ENCODE assay signal across 15 cellular contexts in genomic region chr6:167168296-167168695, GRCh38. TPM values are rescaled to one million over a fixed set of nuclear protein-coding genes. Genes with fewer than 3 reads are reported as not detected.
DNase-seq lines count a peak whose midpoint lies in the region; ATAC-seq, FAIRE-seq and TF ChIP-seq lines count a peak whose summit lies in the region.
"Not testable (repeated sequence)": the region's sequence is repeated elsewhere in the genome, so short reads cannot be mapped to it uniquely, and the experiment has no call there.
"Had no signal": no experiment of that assay in that cellular context is flagged by ENCODE, and none has a peak within 500 bp of the region (broad histone marks: within the 10 kb centered on the region; RNA-seq: fewer than 3 reads in every experiment).

No MANE protein-coding gene starts in this region.

- WGBS in A549 (ENCODE audit: missing lambda C conversion rate): 55% methylated on average over 9 of the region's 16 CpGs
- 56% methylated on average over 13 of the region's 16 CpGs for WGBS in HepG2 (ENCODE audit: low lambda C conversion rate)

- not testable (repeated sequence) for DNase-seq in A549 (ENCODE audit: low read depth in 1 of 2, low spot score in 1 of 2); Panc1 (ENCODE audit: low read depth, low spot score); HepG2 (ENCODE audit: low spot score); sciatic nerve (ENCODE audit: low spot score); stimulated activated effector memory CD8-positive, alpha-beta T cell treated with anti-CD3 and anti-CD28 coated beads, Interleukin-12 subunit alpha, Interleukin-12 subunit beta, amount 100 ng/mL, for 72 hours (ENCODE audit: low spot score in 2 of 2)

- not testable (repeated sequence) for H3K4me2 ChIP-seq in A549; HepG2 (ENCODE audit: low read depth, low read length)

- not testable (repeated sequence) for H2AFZ ChIP-seq in HepG2 (ENCODE audit: low read length)

- ATAC-seq in A549: peak; percentile 25 to 35; a peak in 2 of 6 replicates
- 0 out of 2 replicates have a peak, but pooled peaks have one; percentile 38 for ATAC-seq in Panc1
- ATAC-seq in HepG2: peak; percentile 60
- ATAC-seq in sciatic nerve: peak; percentile 17
- peak; percentile 46 for ATAC-seq in stimulated activated effector memory CD8-positive, alpha-beta T cell treated with anti-CD3 and anti-CD28 coated beads, Interleukin-12 subunit alpha, Interleukin-12 subunit beta, amount 100 ng/mL, for 72 hours

- not testable (repeated sequence) for FAIRE-seq in A549 (lab: Jason Lieb, UNC); HepG2 (lab: Jason Lieb, UNC)

- not testable (repeated sequence) for TF ChIP-seq EP300 in A549 (IDR thresholded peaks at IDR 0.05); HepG2 (IDR thresholded peaks at IDR 0.05; ENCODE audit: low read depth in 2 of 2, low read length in 2 of 2); HepG2 (CRISPR knock-in tag; IDR thresholded peaks at IDR 0.05; ENCODE audit: borderline replicate concordance)

- not testable (repeated sequence) for BruUV-seq in Panc1 (replicated peaks; lab: Mats Ljungman, UMichigan); HepG2 (replicated peaks; lab: Mats Ljungman, UMichigan)

- not testable (repeated sequence) for H3K4me3 Mint-ChIP-seq in stimulated activated effector memory CD8-positive, alpha-beta T cell treated with anti-CD3 and anti-CD28 coated beads, Interleukin-12 subunit alpha, Interleukin-12 subunit beta, amount 100 ng/mL, for 72 hours

- not testable (repeated sequence) for H4K20me1 ChIP-seq in HepG2 (ENCODE audit: insufficient read depth, low read length)

- not testable (repeated sequence) for H3K79me2 ChIP-seq in HepG2 (ENCODE audit: insufficient read depth, low read length)

- not testable (repeated sequence) for H3K4me3 ChIP-seq in A549; Panc1 (ENCODE audit: low read depth in 2 of 2, low read length in 2 of 2); HepG2 (replicated peaks in 1 of 3; ENCODE audit: insufficient read depth in 1 of 3, low read depth in 2 of 3, low read length in 3 of 3)

- not testable (repeated sequence) for H3K36me3 ChIP-seq in Panc1 (ENCODE audit: control insufficient read depth, insufficient read depth, low read length); HepG2 (replicated peaks in 1 of 2; ENCODE audit: control insufficient read depth in 1 of 2, insufficient read depth in 2 of 2, low read length in 2 of 2)

- POLR2A ChIA-PET in A549 (lab: Yijun Ruan, JAX); Panc1 (lab: Charles Lee); HepG2 (lab: Yijun Ruan, JAX): not testable (repeated sequence)

- H3K4me1 Mint-ChIP-seq in stimulated activated effector memory CD8-positive, alpha-beta T cell treated with anti-CD3 and anti-CD28 coated beads, Interleukin-12 subunit alpha, Interleukin-12 subunit beta, amount 100 ng/mL, for 72 hours: not testable (repeated sequence)

- H3K9me3 ChIP-seq in A549; Panc1 (ENCODE audit: control insufficient read depth, insufficient read depth, low read depth, low read length); HepG2 (ENCODE audit: low read length): not testable (repeated sequence)

- H3K9ac ChIP-seq in HepG2 (ENCODE audit: insufficient read depth, low read depth, low read length): not testable (repeated sequence)

- H3K27ac Mint-ChIP-seq in stimulated activated effector memory CD8-positive, alpha-beta T cell treated with anti-CD3 and anti-CD28 coated beads, Interleukin-12 subunit alpha, Interleukin-12 subunit beta, amount 100 ng/mL, for 72 hours: not testable (repeated sequence)

- intact Hi-C loops in Panc1 (cut with micrococcal nuclease; ENCODE audit: unreplicated experiment); HepG2 (cut with micrococcal nuclease; ENCODE audit: unreplicated experiment); sciatic nerve (cut with DNase I): not testable (repeated sequence)

- H3K27me3 ChIP-seq in Panc1 (ENCODE audit: control insufficient read depth, insufficient read depth, low read length): peaks cover 17% of the 10 kb centered on the region
- H3K27me3 ChIP-seq in HepG2 (ENCODE audit: control insufficient read depth in 1 of 2, insufficient read depth in 2 of 2, low read length in 2 of 2): peaks cover 4 to 50% of the 10 kb centered on the region in 2 experiments; a peak in 4 of 5 replicates

- not testable (repeated sequence) for H3K9me3 Mint-ChIP-seq in stimulated activated effector memory CD8-positive, alpha-beta T cell treated with anti-CD3 and anti-CD28 coated beads, Interleukin-12 subunit alpha, Interleukin-12 subunit beta, amount 100 ng/mL, for 72 hours

- not testable (repeated sequence) for TF ChIP-seq RAD21 in A549 (conservative IDR thresholded peaks at IDR 0.05 in 1 of 2, IDR thresholded peaks at IDR 0.05 in 1 of 2); HepG2 (CRISPR knock-in tag; IDR thresholded peaks at IDR 0.05)

- not testable (repeated sequence) for H3K4me1 ChIP-seq in A549; Panc1 (ENCODE audit: control insufficient read depth, insufficient read depth, low read length); HepG2 (ENCODE audit: insufficient read depth, low read length)

- CTCF ChIA-PET in A549 (lab: Yijun Ruan, JAX); Panc1 (lab: Charles Lee); HepG2 (lab: Yijun Ruan, JAX; ENCODE audit: low intra/inter-chr PET ratio, low total read pairs): not testable (repeated sequence)

- not testable (repeated sequence) for TF ChIP-seq CTCF in A549 (IDR thresholded peaks at IDR 0.05); Panc1 (IDR thresholded peaks at IDR 0.05); HepG2 (CRISPR knock-in tag; IDR thresholded peaks at IDR 0.05)

- H3K36me3 Mint-ChIP-seq in stimulated activated effector memory CD8-positive, alpha-beta T cell treated with anti-CD3 and anti-CD28 coated beads, Interleukin-12 subunit alpha, Interleukin-12 subunit beta, amount 100 ng/mL, for 72 hours: not testable (repeated sequence)

- in situ Hi-C loops in Panc1 (cut with HindIII; ENCODE audit: low pct_unique_long_range_greater_than_20kb, low sequenced_read_pairs); HepG2 (cut with HindIII; ENCODE audit: extremely low pct_ligation_motif_present, low pct_unique_long_range_greater_than_20kb): not testable (repeated sequence)

- not testable (repeated sequence) for TF ChIP-seq POLR2A in A549 (IDR thresholded peaks at IDR 0.05; ENCODE audit: low read length); HepG2 (IDR thresholded peaks at IDR 0.05; ENCODE audit: insufficient read depth in 1 of 2, low read depth in 2 of 2, low read length in 2 of 2)

- H3K27ac ChIP-seq in A549; Panc1 (ENCODE audit: low read length); HepG2 (ENCODE audit: extremely low read length, insufficient read depth, low read length): not testable (repeated sequence)

RNA-seq across cellular contexts. Expression of gene GPR31, which starts 10.5 kb away (rescaled TPM):
- not detected in 2 replicates for polyA plus RNA-seq in A549 (2011; rRNA removed)
- polyA plus RNA-seq in A549 (2012; cell fraction: cytosol; rRNA removed): not detected in 2 replicates
- not detected in 2 replicates for polyA plus RNA-seq in A549 (2012; cell fraction: nucleus; rRNA removed)
- not detected in 3 replicates for polyA plus RNA-seq in A549 (2017; fragmentation: RNase III; extraction: RNeasy Plus Mini Kit Qiagen cat#74134 plus additional on column Dnase treatment)
- not detected in 2 replicates for polyA minus RNA-seq in A549 (2011; rRNA and poly(A)+ RNA removed)
- not detected for total RNA-seq in Panc1 (2021; ENCODE audit: unreplicated experiment)
- not detected for polyA plus RNA-seq in Panc1 (2012; ENCODE audit: insufficient read length)
- not detected in 2 replicates for total RNA-seq in HepG2 (2016; rRNA removed; fragmentation: Illumina TruSeq; extraction: Trizol)
- total RNA-seq in HepG2 (2016; cell fraction: cytosol; rRNA removed; fragmentation: Illumina TruSeq; extraction: Trizol; ENCODE audit: low read depth): not detected in 2 replicates
- total RNA-seq in HepG2 (2016; cell fraction: insoluble cytoplasmic fraction; rRNA removed; fragmentation: Illumina TruSeq; extraction: Trizol): not detected in 2 replicates
- not detected in 2 replicates for total RNA-seq in HepG2 (2016; cell fraction: membrane; rRNA removed; fragmentation: Illumina TruSeq; extraction: Trizol)
- not detected in 2 replicates for total RNA-seq in HepG2 (2016; cell fraction: nucleus; rRNA removed; fragmentation: Illumina TruSeq; extraction: Trizol)
- polyA plus RNA-seq in HepG2 (2011; rRNA removed): not detected in 2 replicates
- not detected in 2 replicates for polyA plus RNA-seq in HepG2 (2011; cell fraction: cytosol; rRNA removed)
- not detected in 2 replicates for polyA plus RNA-seq in HepG2 (2011; cell fraction: nucleus; rRNA removed)
- polyA plus RNA-seq in HepG2 (2012): not detected in 2 replicates
- not detected in 2 replicates for polyA plus RNA-seq in HepG2 (2016; cell fraction: cytosol; fragmentation: Illumina TruSeq; extraction: Trizol; ENCODE audit: low read depth)
- polyA plus RNA-seq in HepG2 (2016; cell fraction: insoluble cytoplasmic fraction; fragmentation: Illumina TruSeq; extraction: Trizol; ENCODE audit: low read depth): not detected in 2 replicates
- polyA plus RNA-seq in HepG2 (2016; cell fraction: membrane; fragmentation: Illumina TruSeq; extraction: Trizol; ENCODE audit: low read depth): not detected in 2 replicates
- not detected in 2 replicates for polyA plus RNA-seq in HepG2 (2016; cell fraction: nucleus; fragmentation: Illumina TruSeq; extraction: Trizol; ENCODE audit: insufficient read depth, low read depth)
- polyA minus RNA-seq in HepG2 (2011; rRNA and poly(A)+ RNA removed; ENCODE audit: low replicate concordance): not detected in 2 replicates
- polyA minus RNA-seq in HepG2 (2011; cell fraction: cytosol; rRNA and poly(A)+ RNA removed): not detected in 2 replicates
- not detected in 2 replicates for polyA minus RNA-seq in HepG2 (2011; cell fraction: nucleus; rRNA and poly(A)+ RNA removed)
- not detected for total RNA-seq in sciatic nerve
- total RNA-seq: A172; A673; CD4-positive, alpha-beta memory T cell; CD4-positive, CD25-positive, alpha-beta regulatory T cell; CD8-positive, alpha-beta memory T cell; Daoy; G401; GM12878 had no signal
- polyA plus RNA-seq: AG04450; CD14-positive monocyte; CD4-positive, alpha-beta memory T cell; CD4-positive, CD25-positive, alpha-beta regulatory T cell; CD8-positive, alpha-beta memory T cell; GM12878 had no signal

RNA-seq across cellular contexts. Expression of gene CCR6, which starts 45.4 kb away (rescaled TPM):
- polyA plus RNA-seq in A549 (2011; rRNA removed) (0.01 TPM in 1 of 2 replicates, not detected in the other), A549 (2017; fragmentation: RNase III; extraction: RNeasy Plus Mini Kit Qiagen cat#74134 plus additional on column Dnase treatment) (not detected in 3 replicates), HepG2 (2011; rRNA removed) (8.7 and 11.3 TPM in 2 replicates)
- polyA plus RNA-seq in A549 (2012; cell fraction: cytosol; rRNA removed): 0.01 and 0.05 TPM in 2 replicates
- not detected in 2 replicates for polyA plus RNA-seq in A549 (2012; cell fraction: nucleus; rRNA removed)
- polyA minus RNA-seq in A549 (2011; rRNA and poly(A)+ RNA removed): not detected in 2 replicates
- total RNA-seq in Panc1 (2021; ENCODE audit: unreplicated experiment) (not detected), HepG2 (2016; rRNA removed; fragmentation: Illumina TruSeq; extraction: Trizol) (4.2 and 4.5 TPM in 2 replicates), sciatic nerve (not detected)
- not detected for polyA plus RNA-seq in Panc1 (2012; ENCODE audit: insufficient read length)
- 0.10 TPM in 1 of 2 replicates, not detected in the other for total RNA-seq in HepG2 (2016; cell fraction: cytosol; rRNA removed; fragmentation: Illumina TruSeq; extraction: Trizol; ENCODE audit: low read depth)
- total RNA-seq in HepG2 (2016; cell fraction: insoluble cytoplasmic fraction; rRNA removed; fragmentation: Illumina TruSeq; extraction: Trizol): 4.0 and 4.5 TPM in 2 replicates
- 1.2 and 1.3 TPM in 2 replicates for total RNA-seq in HepG2 (2016; cell fraction: membrane; rRNA removed; fragmentation: Illumina TruSeq; extraction: Trizol)
- 0.56 and 1.4 TPM in 2 replicates for total RNA-seq in HepG2 (2016; cell fraction: nucleus; rRNA removed; fragmentation: Illumina TruSeq; extraction: Trizol)
- polyA plus RNA-seq in HepG2 (2011; cell fraction: cytosol; rRNA removed): 11.0 and 18.6 TPM in 2 replicates
- 3.2 and 3.5 TPM in 2 replicates for polyA plus RNA-seq in HepG2 (2011; cell fraction: nucleus; rRNA removed)
- polyA plus RNA-seq in HepG2 (2012): 9.4 and 18.5 TPM in 2 replicates
- 0.07 and 0.20 TPM in 2 replicates for polyA plus RNA-seq in HepG2 (2016; cell fraction: cytosol; fragmentation: Illumina TruSeq; extraction: Trizol; ENCODE audit: low read depth)
- 2.7 and 3.0 TPM in 2 replicates for polyA plus RNA-seq in HepG2 (2016; cell fraction: insoluble cytoplasmic fraction; fragmentation: Illumina TruSeq; extraction: Trizol; ENCODE audit: low read depth)
- polyA plus RNA-seq in HepG2 (2016; cell fraction: membrane; fragmentation: Illumina TruSeq; extraction: Trizol; ENCODE audit: low read depth): 0.43 and 0.55 TPM in 2 replicates
- 1.1 and 2.3 TPM in 2 replicates for polyA plus RNA-seq in HepG2 (2016; cell fraction: nucleus; fragmentation: Illumina TruSeq; extraction: Trizol; ENCODE audit: insufficient read depth, low read depth)
- 31.5 TPM in 1 of 2 replicates, not detected in the other for polyA minus RNA-seq in HepG2 (2011; rRNA and poly(A)+ RNA removed; ENCODE audit: low replicate concordance)
- 9.9 and 14.7 TPM in 2 replicates for polyA minus RNA-seq in HepG2 (2011; cell fraction: cytosol; rRNA and poly(A)+ RNA removed)
- 0.77 and 1.4 TPM in 2 replicates for polyA minus RNA-seq in HepG2 (2011; cell fraction: nucleus; rRNA and poly(A)+ RNA removed)
- total RNA-seq: A172, A673, Daoy, G401 had no signal
- polyA plus RNA-seq: AG04450 had no signal
